Comparison of ENCODE assay signal across 8 cellular contexts in genomic region chr17:75978938-75979704, GRCh38. TPM values are rescaled to one million over a fixed set of nuclear protein-coding genes. Genes with fewer than 3 reads are reported as not detected.
DNase-seq lines count a peak whose midpoint lies in the region; ATAC-seq and TF ChIP-seq lines count a peak whose summit lies in the region.

ACOX1 (minus strand) TSS chr17:75979166; CDS start chr17:75979073, 93 bp downstream.
TEN1 (plus strand) TSS chr17:75979240; CDS start chr17:75986193, 6,953 bp downstream.

- TF ChIP-seq CTCF in epithelial cell of esophagus (IDR thresholded peaks at IDR 0.05; ENCODE audit: insufficient read depth, low read depth, low read length, missing control alignments) (peak; percentile 8), mucosa of descending colon (IDR thresholded peaks at IDR 0.05) (no peak)

- H3K36me3 Mint-ChIP-seq in IgD-negative memory B cell = peaks cover 7% of the 10 kb centered on the region

- H3K36me3 ChIP-seq in mucosa of descending colon (ENCODE audit: low read depth) = no peaks in the 10 kb centered on the region

- H3K4me3 ChIP-seq in epithelial cell of esophagus (ENCODE audit: low read length) (peak within 1 kb of the TSS; percentile 91), mucosa of descending colon (peak within 1 kb of the TSS; percentile 83)

- intact Hi-C loops in mucosa of descending colon (cut with DNase I, micrococcal nuclease) = no loop called here

- ATAC-seq in GM21528 (IDR thresholded peaks at IDR 0.05; ENCODE audit: low FRiP score, unreplicated experiment) = peak; percentile 84
- ATAC-seq in mucosa of descending colon = peak; percentile 92

- no peaks in the 10 kb centered on the region for H3K27me3 Mint-ChIP-seq in IgD-negative memory B cell

- H3K4me3 Mint-ChIP-seq in IgD-negative memory B cell = peak within 1 kb of the TSS; percentile 97 to 100 (median 99)

- no peaks in the 10 kb centered on the region for H3K9me3 ChIP-seq in mucosa of descending colon

- peaks cover 48% of the 10 kb centered on the region for H3K4me1 ChIP-seq in mucosa of descending colon (ENCODE audit: low read depth)

- peaks cover 12 to 32% (median 22%) of the 10 kb centered on the region in 3 donors for H3K4me1 Mint-ChIP-seq in IgD-negative memory B cell

- H3K9me3 Mint-ChIP-seq in IgD-negative memory B cell = no peaks in the 10 kb centered on the region

- peak within 1 kb of the TSS; percentile 98 to 100 (median 99) for H3K27ac Mint-ChIP-seq in IgD-negative memory B cell

- DNase-seq in DMS114 treated with DMSO at 0.1 percent for 48 hours (lab: John Stamatoyannopoulos, UW; ENCODE audit: unreplicated experiment) (peak; percentile 92), OCI-M2 (lab: John Stamatoyannopoulos, UW; ENCODE audit: unreplicated experiment) (peak; percentile 75), activated T-cell treated with anti-CD3 and anti-CD28 coated beads for 4 hours (peak; percentile 91), epithelial cell of esophagus (ENCODE audit: low read depth) (peak; percentile 95), mucosa of descending colon (peak; percentile 97 to 99 (median 99))
- peak; percentile 95 for DNase-seq in stimulated activated CD8-positive, alpha-beta memory T cell treated with anti-CD3 and anti-CD28 coated beads, Interleukin-4, amount 100 ng/mL, for 24 hours (ENCODE audit: low read depth)

RNA-seq across cellular contexts. Expression of gene ACOX1, which starts in this region (rescaled TPM):
- polyA plus RNA-seq in IgD-negative memory B cell = 19.3 TPM
- 100 to 1,000 TPM; 128 to 272 (median 154) TPM for total RNA-seq in mucosa of descending colon

RNA-seq across cellular contexts. Expression of gene TEN1, which starts in this region (rescaled TPM):
- polyA plus RNA-seq in IgD-negative memory B cell = 27.0 TPM
- 10 to 100 TPM; 16.1 to 36.4 (median 23.1) TPM for total RNA-seq in mucosa of descending colon

Comparison
In these comparisons a context has a peak if more than half of its experiments do, and no peak if none do; other contexts are left out.
1. Peak in every context shown above with its lines: DNase-seq, ATAC-seq and H3K4me3 ChIP-seq.